Comparison of ENCODE assay signal across 8 cellular contexts in the genomic region with DNA sequence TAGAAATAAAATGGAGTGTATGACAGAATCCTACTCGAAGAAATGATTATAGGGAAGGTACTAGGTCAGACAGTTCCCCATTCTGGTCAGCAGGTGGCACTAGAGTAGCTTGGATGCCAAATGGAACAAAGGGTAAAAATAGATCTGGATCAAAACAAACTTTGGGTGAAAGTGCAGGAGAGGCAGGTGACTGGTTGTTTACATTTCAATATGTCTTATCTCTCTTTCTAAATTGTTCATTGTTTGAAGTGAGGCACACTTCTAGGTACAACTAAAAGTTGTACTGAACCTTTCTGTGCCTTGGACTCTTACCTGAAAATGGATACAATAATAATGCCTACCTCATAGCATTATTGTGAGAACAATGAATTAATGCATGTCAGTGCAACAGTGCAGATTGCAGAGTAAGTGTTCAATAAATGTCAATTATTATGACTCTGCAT.
DNase-seq lines count a peak whose midpoint lies in the region; ATAC-seq and TF ChIP-seq lines count a peak whose summit lies in the region.

No MANE protein-coding gene starts in this region.

- H3K4me3 ChIP-seq in BE2C (ENCODE audit: low read depth, low read length) (no peak overlapping the region), lower leg skin (ENCODE audit: low read depth, poor library complexity, severe bottlenecking) (no peak overlapping the region)

- TF ChIP-seq CTCF in BE2C (IDR thresholded peaks at IDR 0.05; ENCODE audit: low read depth, low read length) (peak; percentile 97), lower leg skin (IDR thresholded peaks at IDR 0.05) (peak in 1 of 3 donors; percentile 70)

- no peaks in the 10 kb centered on the region for H3K36me3 ChIP-seq in BE2C

- intact Hi-C loops in lower leg skin (cut with DNase I; ENCODE audit: low total_unique reads) = loop anchor here (5.0 kb wide), 1 partner anchor 176 kb away; no protein-coding TSS in a partner anchor

- no peak for TF ChIP-seq POLR2A in lower leg skin (IDR thresholded peaks at IDR 0.05)

- ATAC-seq in HG03439 (IDR thresholded peaks at IDR 0.05; ENCODE audit: unreplicated experiment) = peak; percentile 84

- H3K27me3 ChIP-seq in BE2C = no peaks in the 10 kb centered on the region

- 0 to 5% methylated on average over 1 of the region's 1 CpG for WGBS in lower leg skin, 2 donors

- no peaks in the 10 kb centered on the region for H3K4me1 ChIP-seq in BE2C

- DNase-seq in BE2C (peak; percentile 63), GM19238 (ENCODE audit: insufficient read length, low spot score) (peak; percentile 14), NCI-H510A treated with DMSO at 0.1 percent for 48 hours (lab: John Stamatoyannopoulos, UW) (peak; percentile 98), dedifferentiated amniotic fluid mesenchymal stem cell (ENCODE audit: extremely low spot score) (peak; percentile 76), lower leg skin (ENCODE audit: low spot score in 2 of 2) (peak; percentile 68 to 93)
- peak; percentile 75 for DNase-seq in activated CD4-positive, alpha-beta T cell treated with anti-CD3 and anti-CD28 coated beads for 48 hours
- peak; percentile 12 for DNase-seq in stimulated activated CD8-positive, alpha-beta memory T cell treated with anti-CD3 and anti-CD28 coated beads, Interleukin-12 subunit alpha, Interleukin-12 subunit beta, amount 100 ng/mL, for 4 hours (ENCODE audit: low read depth)

- no peaks in the 10 kb centered on the region for H3K9me3 ChIP-seq in BE2C

Comparison
In these comparisons a context has a peak if more than half of its experiments do, and no peak if none do; other contexts are left out.
1. DNase-seq: peak in every context shown above with its lines; median percentile 98 in NCI-H510A treated with DMSO at 0.1 percent for 48 hours; 80 in lower leg skin; 76 in dedifferentiated amniotic fluid mesenchymal stem cell; 75 in activated CD4-positive, alpha-beta T cell treated with anti-CD3 and anti-CD28 coated beads for 48 hours; 63 in BE2C; 14 in GM19238; 12 in stimulated activated CD8-positive, alpha-beta memory T cell treated with anti-CD3 and anti-CD28 coated beads, Interleukin-12 subunit alpha, Interleukin-12 subunit beta, amount 100 ng/mL, for 4 hours.